In genomic region chr16:3578610-3579551, GRCh38 we compare ENCODE assay signal across 9 cellular contexts. TPM values are rescaled to one million over a fixed set of nuclear protein-coding genes. Genes with fewer than 3 reads are reported as not detected.
A peak's percentile ranks its signal among the peaks of the same experiment; 100 is the strongest.
DNase-seq lines count a peak whose midpoint lies in the region; ATAC-seq and TF ChIP-seq lines count a peak whose summit lies in the region.
"Had no signal": no experiment of that assay in that cellular context is flagged by ENCODE, and none has a peak within 500 bp of the region (broad histone marks: within the 10 kb centered on the region; RNA-seq: fewer than 3 reads in every experiment).

No MANE protein-coding gene starts in this region.

- H3K27me3 ChIP-seq in endodermal cell (ENCODE audit: control insufficient read depth, insufficient read depth, low read length, poor library complexity, severe bottlenecking) (no peaks in the 10 kb centered on the region), right atrium auricular region (no peaks in the 10 kb centered on the region)

- no peaks in the 10 kb centered on the region for H3K9me3 Mint-ChIP-seq in WTC11
- no peaks in the 10 kb centered on the region for H3K9me3 Mint-ChIP-seq in endodermal cell
- H3K9me3 Mint-ChIP-seq in stimulated activated effector memory CD8-positive, alpha-beta T cell treated with anti-CD3 and anti-CD28 coated beads, Interleukin-12 subunit alpha, Interleukin-12 subunit beta, amount 100 ng/mL, for 72 hours: no peaks in the 10 kb centered on the region

- H3K4me1 Mint-ChIP-seq in WTC11 (peaks cover 9% of the 10 kb centered on the region), endodermal cell (no peaks in the 10 kb centered on the region)
- H3K4me1 Mint-ChIP-seq in stimulated activated effector memory CD8-positive, alpha-beta T cell treated with anti-CD3 and anti-CD28 coated beads, Interleukin-12 subunit alpha, Interleukin-12 subunit beta, amount 100 ng/mL, for 72 hours: peaks cover 58% of the 10 kb centered on the region

- ATAC-seq in GM19043 (IDR thresholded peaks at IDR 0.05; ENCODE audit: low read depth, unreplicated experiment) (peak; percentile 77), HG03135 (IDR thresholded peaks at IDR 0.05; ENCODE audit: unreplicated experiment) (peak; percentile 60), WTC11 (peak; percentile 51), GM18520 (IDR thresholded peaks at IDR 0.05; ENCODE audit: unreplicated experiment) (no peak)
- peak; percentile 84 for ATAC-seq in stimulated activated effector memory CD8-positive, alpha-beta T cell treated with anti-CD3 and anti-CD28 coated beads, Interleukin-12 subunit alpha, Interleukin-12 subunit beta, amount 100 ng/mL, for 72 hours

- DNase-seq in WTC11 (ENCODE audit: low spot score) (no peak), endodermal cell (no peak), NCI-H1092 treated with DMSO at 0.1 percent for 48 hours (lab: John Stamatoyannopoulos, UW) (no peak), right atrium auricular region (ENCODE audit: low spot score) (no peak)
- DNase-seq in stimulated activated effector memory CD8-positive, alpha-beta T cell treated with anti-CD3 and anti-CD28 coated beads, Interleukin-12 subunit alpha, Interleukin-12 subunit beta, amount 100 ng/mL, for 72 hours (ENCODE audit: low spot score in 2 of 2): peak; percentile 56 to 88

- no peak for TF ChIP-seq CTCF in WTC11 (IDR thresholded peaks at IDR 0.05)
- no peak for TF ChIP-seq CTCF in endodermal cell (conservative IDR thresholded peaks at IDR 0.05)
- no peak for TF ChIP-seq CTCF in right atrium auricular region (IDR thresholded peaks at IDR 0.05)

- H3K27me3 Mint-ChIP-seq in WTC11 (ENCODE audit: low read depth): no peaks in the 10 kb centered on the region
- no peaks in the 10 kb centered on the region for H3K27me3 Mint-ChIP-seq in endodermal cell (ENCODE audit: insufficient read depth)

- H3K27ac ChIP-seq in endodermal cell (ENCODE audit: low read depth, low read length) (peak overlapping the region; percentile 57), right atrium auricular region (no peak overlapping the region)
- H3K27ac ChIP-seq: psoas muscle had no signal

- POLR2A ChIA-PET in WTC11 (lab: Charles Lee): no interaction called here

- no peaks in the 10 kb centered on the region for H3K9me3 ChIP-seq in endodermal cell (ENCODE audit: control insufficient read depth, low read length)
- H3K9me3 ChIP-seq in right atrium auricular region: no peaks in the 10 kb centered on the region
- H3K9me3 ChIP-seq: psoas muscle had no signal

- H3K4me1 ChIP-seq in endodermal cell (ENCODE audit: control insufficient read depth, insufficient read depth, low read length) (no peaks in the 10 kb centered on the region), right atrium auricular region (peaks cover 0 to 9% of the 10 kb centered on the region in 2 donors)
- H3K4me1 ChIP-seq: psoas muscle had no signal

- 0 out of 2 replicates have a peak overlapping the region, but pooled peaks have one; percentile 12 for H3K4me3 Mint-ChIP-seq in WTC11
- H3K4me3 Mint-ChIP-seq in endodermal cell: no peak overlapping the region
- H3K4me3 Mint-ChIP-seq in stimulated activated effector memory CD8-positive, alpha-beta T cell treated with anti-CD3 and anti-CD28 coated beads, Interleukin-12 subunit alpha, Interleukin-12 subunit beta, amount 100 ng/mL, for 72 hours: peak overlapping the region; percentile 99

- H3K36me3 ChIP-seq in endodermal cell (ENCODE audit: control insufficient read depth, insufficient read depth, low read length) (no peaks in the 10 kb centered on the region), right atrium auricular region (no peaks in the 10 kb centered on the region)

- WGBS in endodermal cell (ENCODE audit: insufficient coverage in 1 of 2, insufficient read length in 1 of 2), 2 experiments: 83 to 85% methylated on average over 5 to 20 of the region's 20 CpGs

- H3K4me3 ChIP-seq in endodermal cell (ENCODE audit: low read length) (no peak overlapping the region), right atrium auricular region (no peak overlapping the region)
- H3K4me3 ChIP-seq: psoas muscle had no signal

- H3K36me3 Mint-ChIP-seq in WTC11 (peaks cover 8% of the 10 kb centered on the region), endodermal cell (ENCODE audit: low read depth) (peaks cover 5% of the 10 kb centered on the region)
- peaks cover 36% of the 10 kb centered on the region for H3K36me3 Mint-ChIP-seq in stimulated activated effector memory CD8-positive, alpha-beta T cell treated with anti-CD3 and anti-CD28 coated beads, Interleukin-12 subunit alpha, Interleukin-12 subunit beta, amount 100 ng/mL, for 72 hours

- H3K27ac Mint-ChIP-seq in WTC11 (peak overlapping the region; percentile 83; the same call in 1 of the 2 replicates), endodermal cell (peak overlapping the region; percentile 53)
- peak overlapping the region; percentile 98 for H3K27ac Mint-ChIP-seq in stimulated activated effector memory CD8-positive, alpha-beta T cell treated with anti-CD3 and anti-CD28 coated beads, Interleukin-12 subunit alpha, Interleukin-12 subunit beta, amount 100 ng/mL, for 72 hours

- CTCF ChIA-PET in WTC11 (lab: Charles Lee): no interaction called here

- H3K9ac ChIP-seq in endodermal cell (ENCODE audit: extremely low read depth, low read length, poor library complexity, severe bottlenecking): no peak overlapping the region

TF ChIP-seq in WTC11, 78 proteins besides CTCF, POLR2A, EP300 and RAD21 (continues in another document):
- TF ChIP-seq, protein P1, sequence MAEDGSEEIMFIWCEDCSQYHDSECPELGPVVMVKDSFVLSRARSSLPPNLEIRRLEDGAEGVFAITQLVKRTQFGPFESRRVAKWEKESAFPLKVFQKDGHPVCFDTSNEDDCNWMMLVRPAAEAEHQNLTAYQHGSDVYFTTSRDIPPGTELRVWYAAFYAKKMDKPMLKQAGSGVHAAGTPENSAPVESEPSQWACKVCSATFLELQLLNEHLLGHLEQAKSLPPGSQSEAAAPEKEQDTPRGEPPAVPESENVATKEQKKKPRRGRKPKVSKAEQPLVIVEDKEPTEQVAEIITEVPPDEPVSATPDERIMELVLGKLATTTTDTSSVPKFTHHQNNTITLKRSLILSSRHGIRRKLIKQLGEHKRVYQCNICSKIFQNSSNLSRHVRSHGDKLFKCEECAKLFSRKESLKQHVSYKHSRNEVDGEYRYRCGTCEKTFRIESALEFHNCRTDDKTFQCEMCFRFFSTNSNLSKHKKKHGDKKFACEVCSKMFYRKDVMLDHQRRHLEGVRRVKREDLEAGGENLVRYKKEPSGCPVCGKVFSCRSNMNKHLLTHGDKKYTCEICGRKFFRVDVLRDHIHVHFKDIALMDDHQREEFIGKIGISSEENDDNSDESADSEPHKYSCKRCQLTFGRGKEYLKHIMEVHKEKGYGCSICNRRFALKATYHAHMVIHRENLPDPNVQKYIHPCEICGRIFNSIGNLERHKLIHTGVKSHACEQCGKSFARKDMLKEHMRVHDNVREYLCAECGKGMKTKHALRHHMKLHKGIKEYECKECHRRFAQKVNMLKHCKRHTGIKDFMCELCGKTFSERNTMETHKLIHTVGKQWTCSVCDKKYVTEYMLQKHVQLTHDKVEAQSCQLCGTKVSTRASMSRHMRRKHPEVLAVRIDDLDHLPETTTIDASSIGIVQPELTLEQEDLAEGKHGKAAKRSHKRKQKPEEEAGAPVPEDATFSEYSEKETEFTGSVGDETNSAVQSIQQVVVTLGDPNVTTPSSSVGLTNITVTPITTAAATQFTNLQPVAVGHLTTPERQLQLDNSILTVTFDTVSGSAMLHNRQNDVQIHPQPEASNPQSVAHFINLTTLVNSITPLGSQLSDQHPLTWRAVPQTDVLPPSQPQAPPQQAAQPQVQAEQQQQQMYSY (CRISPR knock-in tag; IDR thresholded peaks at IDR 0.05): no peak
- TF ChIP-seq SMAD3 (CRISPR knock-in tag; IDR thresholded peaks at IDR 0.05; ENCODE audit: borderline replicate concordance): no peak
- TF ChIP-seq ZNF219 (CRISPR knock-in tag; IDR thresholded peaks at IDR 0.05; ENCODE audit: borderline replicate concordance): no peak
- TF ChIP-seq MAX (CRISPR knock-in tag; IDR thresholded peaks at IDR 0.05): no peak
- TF ChIP-seq HMGA2 (CRISPR knock-in tag; IDR thresholded peaks at IDR 0.05): no peak
- TF ChIP-seq TCF7 (CRISPR knock-in tag; IDR thresholded peaks at IDR 0.05; ENCODE audit: low read depth): no peak
- no peak for TF ChIP-seq FOXP1 (CRISPR knock-in tag; IDR thresholded peaks at IDR 0.05; ENCODE audit: borderline replicate concordance)
- TF ChIP-seq CBFB (CRISPR knock-in tag; IDR thresholded peaks at IDR 0.05; ENCODE audit: low read depth): no peak
- no peak for TF ChIP-seq SP1 (CRISPR knock-in tag; conservative IDR thresholded peaks at IDR 0.05)
- no peak for TF ChIP-seq RORB (CRISPR knock-in tag; IDR thresholded peaks at IDR 0.05)
- TF ChIP-seq CDX4 (CRISPR knock-in tag; IDR thresholded peaks at IDR 0.05; ENCODE audit: borderline replicate concordance): no peak
- TF ChIP-seq, protein P2, sequence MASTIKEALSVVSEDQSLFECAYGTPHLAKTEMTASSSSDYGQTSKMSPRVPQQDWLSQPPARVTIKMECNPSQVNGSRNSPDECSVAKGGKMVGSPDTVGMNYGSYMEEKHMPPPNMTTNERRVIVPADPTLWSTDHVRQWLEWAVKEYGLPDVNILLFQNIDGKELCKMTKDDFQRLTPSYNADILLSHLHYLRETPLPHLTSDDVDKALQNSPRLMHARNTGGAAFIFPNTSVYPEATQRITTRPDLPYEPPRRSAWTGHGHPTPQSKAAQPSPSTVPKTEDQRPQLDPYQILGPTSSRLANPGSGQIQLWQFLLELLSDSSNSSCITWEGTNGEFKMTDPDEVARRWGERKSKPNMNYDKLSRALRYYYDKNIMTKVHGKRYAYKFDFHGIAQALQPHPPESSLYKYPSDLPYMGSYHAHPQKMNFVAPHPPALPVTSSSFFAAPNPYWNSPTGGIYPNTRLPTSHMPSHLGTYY (CRISPR knock-in tag; IDR thresholded peaks at IDR 0.05): no peak
- no peak for TF ChIP-seq NFE2L1 (CRISPR knock-in tag; IDR thresholded peaks at IDR 0.05)

RNA-seq across cellular contexts. Expression of gene NLRC3, which starts 1.7 kb away (rescaled TPM):
- total RNA-seq in WTC11 (2021) (0.23 to 0.66 TPM (median 0.26 TPM) in 3 replicates), endodermal cell (under 1 TPM; 0.11 to 0.18 TPM), right atrium auricular region (1 to 10 TPM in 1 of 2 donors, under 1 TPM in 1; 0.85 to 1.1 TPM)
- 0.14 TPM for polyA plus RNA-seq in endodermal cell (2013, experiment 1 of 2)
- 0.04 TPM for polyA plus RNA-seq in endodermal cell (2013, experiment 2 of 2)

RNA-seq across cellular contexts. Expression of gene SLX4, which starts 32.5 kb away (rescaled TPM):
- 16.3 to 18.0 TPM (median 16.7 TPM) in 3 replicates for total RNA-seq in WTC11 (2021)
- 10 to 100 TPM; 11.0 to 15.9 TPM for total RNA-seq in endodermal cell
- 11.0 TPM for polyA plus RNA-seq in endodermal cell (2013, experiment 1 of 2)
- polyA plus RNA-seq in endodermal cell (2013, experiment 2 of 2): 11.3 TPM
- 1 to 10 TPM; 1.9 to 2.4 TPM for total RNA-seq in right atrium auricular region

Comparison
In these comparisons a context has a peak if more than half of its experiments do, and no peak if none do; other contexts are left out.
1. DNase-seq: peak in stimulated activated effector memory CD8-positive, alpha-beta T cell treated with anti-CD3 and anti-CD28 coated beads, Interleukin-12 subunit alpha, Interleukin-12 subunit beta, amount 100 ng/mL, for 72 hours (2 of 2); none in WTC11 (single experiment), endodermal cell (single experiment), NCI-H1092 treated with DMSO at 0.1 percent for 48 hours (single experiment) and right atrium auricular region (single experiment).
2. Peak in every context shown above with its lines, with median percentiles within 50 percentile points of each other: H3K27ac Mint-ChIP-seq.